8 cellular contexts compared by ENCODE assay signal in genomic region chr10:6089334-6090219, GRCh38. TPM values are rescaled to one million over a fixed set of nuclear protein-coding genes. Genes with fewer than 3 reads are reported as not detected.
DNase-seq lines count a peak whose midpoint lies in the region; ATAC-seq and TF ChIP-seq lines count a peak whose summit lies in the region.

No MANE protein-coding gene starts in this region.

- H3K27ac ChIP-seq in dorsolateral prefrontal cortex (peak overlapping the region in 51 of 59 donors; percentile 47 to 92 (median 76)), aorta (ENCODE audit: low read depth in 1 of 2, low read length in 2 of 2) (peak overlapping the region in 1 of 2 donors; percentile 49)

- H3K36me3 ChIP-seq in aorta (ENCODE audit: control insufficient read depth in 1 of 2, insufficient read depth in 2 of 2, low read length in 1 of 2): no peaks in the 10 kb centered on the region

- H3K4me3 ChIP-seq in dorsolateral prefrontal cortex: peak overlapping the region; percentile 71 to 100 (median 91)
- H3K4me3 ChIP-seq in mononuclear cell (ENCODE audit: low read length): peak overlapping the region; percentile 77
- H3K4me3 ChIP-seq in aorta (ENCODE audit: low read length in 2 of 2): peak overlapping the region; percentile 90 to 95

- peaks cover 56% of the 10 kb centered on the region for H3K4me1 ChIP-seq in mononuclear cell (ENCODE audit: insufficient read depth, low read length)
- peaks cover 0 to 3% of the 10 kb centered on the region in 2 donors for H3K4me1 ChIP-seq in aorta (ENCODE audit: control insufficient read depth in 1 of 2, insufficient read depth in 2 of 2, low read length in 2 of 2)

- peak; percentile 23 for ATAC-seq in HG02763 (IDR thresholded peaks at IDR 0.05; ENCODE audit: unreplicated experiment)
- peak; percentile 17 for ATAC-seq in aorta (ENCODE audit: low FRiP score)

- H3K9me3 ChIP-seq in mononuclear cell (ENCODE audit: low read depth, low read length): no peaks in the 10 kb centered on the region
- H3K9me3 ChIP-seq in aorta (ENCODE audit: control insufficient read depth, low read length): no peaks in the 10 kb centered on the region

- DNase-seq in SHP77 (lab: John Stamatoyannopoulos, UW) (peak; percentile 2 to 3), SHP77 treated with DMSO at 0.1 percent for 48 hours (lab: John Stamatoyannopoulos, UW) (no peak), RPMI7951 (ENCODE audit: low read depth) (peak; percentile 33), dorsolateral prefrontal cortex (no peak), aorta (peak; percentile 55 to 78), GOT3 (lab: John Stamatoyannopoulos, UW) (no peak)

- H3K27me3 ChIP-seq in dorsolateral prefrontal cortex (no peaks in the 10 kb centered on the region), mononuclear cell (ENCODE audit: insufficient read depth, low read length) (no peaks in the 10 kb centered on the region), aorta (ENCODE audit: control insufficient read depth in 1 of 2, insufficient read depth in 2 of 2, low read length in 1 of 2) (no peaks in the 10 kb centered on the region)

- WGBS in aorta, 2 donors: 1% methylated on average over 46 to 53 of the region's 53 CpGs

- intact Hi-C loops in dorsolateral prefrontal cortex (cut with DNase I) (loop anchor here (2.0 to 5.0 kb wide), 3 partner anchors 113 to 313 kb away; partner anchors contain the start of gene PFKFB3 (in 1 of the 2)), aorta (cut with DNase I) (loop anchor here (5.0 kb wide), 2 partner anchors 142 to 313 kb away; no protein-coding TSS in a partner anchor)

- no peak for TF ChIP-seq CTCF in dorsolateral prefrontal cortex (IDR thresholded peaks at IDR 0.05 in 54 of 56, conservative IDR thresholded peaks at IDR 0.05 in 2 of 56; ENCODE audit: low read depth in 1 of 56, partially characterized antibody in 56 of 56)

RNA-seq across cellular contexts. Expression of gene RBM17, which starts 0.7 kb away (rescaled TPM):
- total RNA-seq in RPMI7951 (2014; rRNA removed; shearing (Covaris generic)): 39.4 and 40.2 TPM in 2 replicates
- total RNA-seq in dorsolateral prefrontal cortex (100 to 1,000 TPM in 44 of 120 experiments, 10 to 100 TPM in 76; 67.3 to 155 (median 95.4) TPM), mononuclear cell (80.0 TPM), aorta (10 to 100 TPM; 82.0 to 94.1 TPM)
- polyA plus RNA-seq in aorta: 10 to 100 TPM; 41.4 to 89.4 TPM

RNA-seq across cellular contexts. Expression of gene IL2RA, which starts 27.4 kb away (rescaled TPM):
- not detected in 2 replicates for total RNA-seq in RPMI7951 (2014; rRNA removed; shearing (Covaris generic))
- total RNA-seq in dorsolateral prefrontal cortex: under 1 TPM in 7 of 120 experiments, not detected in 113; 0.19 to 0.83 (median 0.68) TPM
- 3.7 TPM for total RNA-seq in mononuclear cell
- 1 to 10 TPM; 2.4 to 4.2 TPM for total RNA-seq in aorta
- 1 to 10 TPM in 1 of 2 donors, under 1 TPM in 1; 0.33 to 4.1 TPM for polyA plus RNA-seq in aorta

Comparison
In these comparisons a context has a peak if more than half of its experiments do, and no peak if none do; other contexts are left out.
1. DNase-seq: peak in SHP77 (2 of 2), RPMI7951 (single experiment) and aorta (2 of 2); none in SHP77 treated with DMSO at 0.1 percent for 48 hours (single experiment), dorsolateral prefrontal cortex (0 of 10) and GOT3 (single experiment).
2. Peak in every context shown above with its lines, with median percentiles within 50 percentile points of each other: H3K4me3 ChIP-seq.